ENCODE assay signal across 35 cellular contexts in the genomic region with DNA sequence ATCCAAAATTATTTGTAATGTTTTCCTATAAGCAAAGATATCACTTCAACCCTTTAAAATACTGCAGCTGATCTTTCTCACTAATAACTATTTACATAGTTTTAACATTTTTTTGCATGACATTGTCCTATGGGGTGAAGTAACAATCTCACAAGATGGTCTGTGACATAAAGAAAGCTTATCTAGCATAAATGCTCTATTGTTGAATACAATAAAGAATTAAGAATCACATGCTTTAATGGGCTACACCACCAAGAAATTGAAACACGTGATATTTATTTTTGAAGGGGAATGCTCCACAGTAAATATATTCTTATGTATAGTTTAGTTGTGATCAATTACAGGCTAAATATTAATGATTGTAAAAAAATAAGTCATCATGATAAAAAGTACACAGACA.
"Had no signal": no experiment of that assay in that cellular context is flagged by ENCODE, and none has a peak within 500 bp of the region (broad histone marks: within the 10 kb centered on the region; RNA-seq: fewer than 3 reads in every experiment).

No MANE protein-coding gene starts in this region.

- H3K36me3 Mint-ChIP-seq: activated naive CD4-positive, alpha-beta T cell treated with anti-CD3 and anti-CD28 coated beads, Interleukin-2, amount 10 ng/mL, durations not matched to agents 7 days and 5 days; activated naive CD4-positive, alpha-beta T cell treated with anti-CD3 and anti-CD28 coated beads, Interleukin-2, amount 50 U/mL, for 24 hours; activated naive CD4-positive, alpha-beta T cell treated with anti-CD3 and anti-CD28 coated beads, Interleukin-2, amount 50 U/mL, for 72 hours; activated naive CD8-positive, alpha-beta T cell; activated naive CD8-positive, alpha-beta T cell treated with anti-CD3 and anti-CD28 coated beads for 36 hours; activated naive CD8-positive, alpha-beta T cell treated with anti-CD3 and anti-CD28 coated beads, Interleukin-2, amount 10 ng/mL, durations not matched to agents 7 days and 5 days; brain had no signal

- H3K4me3 Mint-ChIP-seq: activated naive CD4-positive, alpha-beta T cell treated with anti-CD3 and anti-CD28 coated beads for 36 hours; activated naive CD4-positive, alpha-beta T cell treated with anti-CD3 and anti-CD28 coated beads, Interleukin-2, amount 10 ng/mL, durations not matched to agents 7 days and 5 days; activated naive CD4-positive, alpha-beta T cell treated with anti-CD3 and anti-CD28 coated beads, Interleukin-2, amount 50 U/mL, for 24 hours; activated naive CD8-positive, alpha-beta T cell; activated naive CD8-positive, alpha-beta T cell treated with anti-CD3 and anti-CD28 coated beads for 36 hours; activated naive CD8-positive, alpha-beta T cell treated with anti-CD3 and anti-CD28 coated beads, Interleukin-2, amount 10 ng/mL, durations not matched to agents 7 days and 5 days; activated naive CD8-positive, alpha-beta T cell treated with anti-CD3 and anti-CD28 coated beads, Interleukin-2, amount 50 U/mL, for 24 hours; activated T-cell treated with anti-CD3 and anti-CD28 coated beads, Interleukin-2, amount 50 U/mL, for 24 hours; activated T-cell treated with anti-CD3 and anti-CD28 coated beads, Interleukin-2, amount 50 U/mL, for 4 hours; activated T-cell treated with anti-CD3 and anti-CD28 coated beads, Interleukin-2, amount 50 U/mL, for 72 hours; activated T-helper 1 cell treated with anti-CD3 and anti-CD28 coated beads, Interleukin-12 subunit alpha, Interleukin-12 subunit beta, Interleukin-2, Interleukin-4 antibody, amounts not matched to agents 30 ng/mL and 10 ng/mL and 1 ng/mL, durations not matched to agents 14 hours and 24 hours and 36 hours; activated T-helper 17 cell treated with anti-CD3 and anti-CD28 coated beads, Interleukin-2, amount 50 U/mL, for 72 hours; brain; central memory CD8-positive, alpha-beta T cell had no signal

- H3K4me1 Mint-ChIP-seq: activated naive CD4-positive, alpha-beta T cell treated with anti-CD3 and anti-CD28 coated beads, Interleukin-2, amount 10 ng/mL, durations not matched to agents 7 days and 5 days; activated naive CD4-positive, alpha-beta T cell treated with anti-CD3 and anti-CD28 coated beads, Interleukin-2, amount 50 U/mL, for 24 hours; activated naive CD8-positive, alpha-beta T cell treated with anti-CD3 and anti-CD28 coated beads for 36 hours; activated naive CD8-positive, alpha-beta T cell treated with anti-CD3 and anti-CD28 coated beads, Interleukin-2, amount 10 ng/mL, durations not matched to agents 7 days and 5 days; activated naive CD8-positive, alpha-beta T cell treated with anti-CD3 and anti-CD28 coated beads, Interleukin-2, amount 50 U/mL, for 24 hours; activated T-helper 17 cell treated with anti-CD3 and anti-CD28 coated beads, Interleukin-2, amount 50 U/mL, for 72 hours; brain; central memory CD8-positive, alpha-beta T cell had no signal

- H3K27me3 Mint-ChIP-seq: activated naive CD4-positive, alpha-beta T cell treated with anti-CD3 and anti-CD28 coated beads, Interleukin-2, amount 10 ng/mL, durations not matched to agents 7 days and 5 days; activated naive CD4-positive, alpha-beta T cell treated with anti-CD3 and anti-CD28 coated beads, Interleukin-2, amount 50 U/mL, for 24 hours; activated naive CD8-positive, alpha-beta T cell; activated naive CD8-positive, alpha-beta T cell treated with anti-CD3 and anti-CD28 coated beads for 36 hours; activated naive CD8-positive, alpha-beta T cell treated with anti-CD3 and anti-CD28 coated beads, Interleukin-2, amount 10 ng/mL, durations not matched to agents 7 days and 5 days; activated naive CD8-positive, alpha-beta T cell treated with anti-CD3 and anti-CD28 coated beads, Interleukin-2, amount 50 U/mL, for 24 hours; activated T-cell treated with anti-CD3 and anti-CD28 coated beads, Interleukin-2, amount 50 U/mL, for 24 hours; activated T-helper 17 cell treated with anti-CD3 and anti-CD28 coated beads, Interleukin-2, amount 50 U/mL, for 72 hours; central memory CD8-positive, alpha-beta T cell had no signal

- DNase-seq: activated effector memory CD4-positive, alpha-beta T cell treated with anti-CD3 and anti-CD28 coated beads, Interleukin-2, amount 50 U/mL, for 16 hours; activated effector memory CD4-positive, alpha-beta T cell treated with Interleukin-2 at 50 U/mL for 16 hours; activated gamma-delta T cell; activated gamma-delta T cell treated with Interleukin-2 at 50 U/mL for 16 hours; activated naive CD4-positive, alpha-beta T cell; activated naive CD4-positive, alpha-beta T cell treated with anti-CD3 and anti-CD28 coated beads for 36 hours; activated naive CD4-positive, alpha-beta T cell treated with anti-CD3 and anti-CD28 coated beads, Interleukin-2, amount 10 ng/mL, durations not matched to agents 7 days and 5 days; activated naive CD4-positive, alpha-beta T cell treated with anti-CD3 and anti-CD28 coated beads, Interleukin-2, amount 50 U/mL, for 16 hours; activated naive CD4-positive, alpha-beta T cell treated with Interleukin-2 at 50 U/mL for 16 hours; activated naive CD8-positive, alpha-beta T cell treated with anti-CD3 and anti-CD28 coated beads for 36 hours; activated naive CD8-positive, alpha-beta T cell treated with anti-CD3 and anti-CD28 coated beads, Interleukin-2, amount 10 ng/mL, durations not matched to agents 7 days and 5 days; activated naive CD8-positive, alpha-beta T cell treated with anti-CD3 and anti-CD28 coated beads, Interleukin-2, amount 50 U/mL, for 24 hours; activated T-cell treated with anti-CD3 and anti-CD28 coated beads, Interleukin-2, amount 50 U/mL, for 1 hour; activated T-cell treated with anti-CD3 and anti-CD28 coated beads, Interleukin-2, amount 50 U/mL, for 24 hours; activated T-cell treated with anti-CD3 and anti-CD28 coated beads, Interleukin-2, amount 50 U/mL, for 4 hours; activated T-cell treated with anti-CD3 and anti-CD28 coated beads, Interleukin-2, amount 50 U/mL, for 48 hours; activated T-cell treated with anti-CD3 and anti-CD28 coated beads, Interleukin-2, amount 50 U/mL, for 72 hours; adrenal gland; amniotic stem cell; amygdala; anterior cingulate cortex; aorta; body of pancreas; brain microvascular endothelial cell; caudate nucleus; central memory CD4-positive, alpha-beta T cell; cerebellar nuclear complex had no signal

- H3K9me3 Mint-ChIP-seq: activated T-helper 17 cell treated with anti-CD3 and anti-CD28 coated beads, Interleukin-2, amount 50 U/mL, for 72 hours had no signal

- H3K27ac Mint-ChIP-seq: activated naive CD4-positive, alpha-beta T cell treated with anti-CD3 and anti-CD28 coated beads for 36 hours; activated naive CD4-positive, alpha-beta T cell treated with anti-CD3 and anti-CD28 coated beads, Interleukin-2, amount 10 ng/mL, durations not matched to agents 7 days and 5 days; activated naive CD4-positive, alpha-beta T cell treated with anti-CD3 and anti-CD28 coated beads, Interleukin-2, amount 50 U/mL, for 24 hours; activated naive CD4-positive, alpha-beta T cell treated with anti-CD3 and anti-CD28 coated beads, Interleukin-2, amount 50 U/mL, for 72 hours; activated naive CD8-positive, alpha-beta T cell; activated naive CD8-positive, alpha-beta T cell treated with anti-CD3 and anti-CD28 coated beads for 36 hours; activated naive CD8-positive, alpha-beta T cell treated with anti-CD3 and anti-CD28 coated beads, Interleukin-2, amount 10 ng/mL, durations not matched to agents 7 days and 5 days; activated naive CD8-positive, alpha-beta T cell treated with anti-CD3 and anti-CD28 coated beads, Interleukin-2, amount 50 U/mL, for 24 hours; activated T-cell treated with anti-CD3 and anti-CD28 coated beads, Interleukin-2, amount 50 U/mL, for 24 hours; activated T-cell treated with anti-CD3 and anti-CD28 coated beads, Interleukin-2, amount 50 U/mL, for 72 hours; activated T-helper 1 cell treated with anti-CD3 and anti-CD28 coated beads, Interleukin-12 subunit alpha, Interleukin-12 subunit beta, Interleukin-2, Interleukin-4 antibody, amounts not matched to agents 30 ng/mL and 10 ng/mL and 1 ng/mL, durations not matched to agents 14 hours and 24 hours and 36 hours; activated T-helper 17 cell treated with anti-CD3 and anti-CD28 coated beads, Interleukin-2, amount 50 U/mL, for 72 hours; activated T-helper 2 cell treated with anti-CD3 and anti-CD28 coated beads, Interferon-gamma antibody, Interleukin-2, Interleukin-4, amounts not matched to agents 10 μg/mL and 5 μg/mL and 100 μg/mL, durations not matched to agents 14 hours and 24 hours and 36 hours; brain had no signal
